Comparison of ENCODE assay signal across 8 cellular contexts in the genomic region with DNA sequence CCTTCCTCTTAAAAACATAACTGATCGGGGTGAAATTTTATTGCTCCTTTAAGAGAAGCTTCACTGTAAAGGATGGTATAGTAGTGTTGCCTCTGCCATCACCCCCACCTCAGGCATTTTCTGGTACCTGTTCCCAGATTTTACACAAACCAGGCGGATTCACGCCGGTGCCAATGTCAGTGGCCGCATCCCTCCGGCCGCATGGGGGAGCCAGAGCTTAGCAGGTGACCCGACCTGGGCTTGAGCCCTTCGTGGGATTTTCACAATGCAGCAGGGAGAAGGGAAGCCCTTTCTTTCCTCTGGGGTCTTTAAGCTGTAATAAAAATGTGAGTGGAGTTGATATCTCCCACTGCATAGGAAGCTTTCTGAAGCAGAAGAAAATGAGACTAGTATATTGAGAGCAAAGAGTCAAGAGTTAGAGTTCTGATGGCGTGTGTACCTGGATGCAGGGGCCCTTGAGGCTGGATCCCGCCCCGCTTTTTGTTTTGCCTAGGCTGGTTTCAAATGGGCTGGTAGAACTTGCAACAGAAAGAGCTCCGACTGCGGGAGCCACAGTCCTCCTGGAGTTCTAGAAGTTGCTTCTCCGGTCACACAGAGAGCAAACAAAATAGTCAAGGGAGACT. TPM values are rescaled to one million over a fixed set of nuclear protein-coding genes. Genes with fewer than 3 reads are reported as not detected.
A peak's percentile ranks its signal among the peaks of the same experiment; 100 is the strongest.
DNase-seq lines count a peak whose midpoint lies in the region; ATAC-seq and TF ChIP-seq lines count a peak whose summit lies in the region.

No MANE protein-coding gene starts in this region.

- no peaks in the 10 kb centered on the region for H3K9me3 Mint-ChIP-seq in progenitor cell of endocrine pancreas (ENCODE audit: low read depth)

- H3K4me3 ChIP-seq in AG10803 (ENCODE audit: low read length) (no peak overlapping the region), IMR-90 (ENCODE audit: insufficient read depth, low read depth, low read length) (no peak overlapping the region), cardiac muscle cell (no peak overlapping the region)

- peak overlapping the region; percentile 51 for H2AK9ac ChIP-seq in IMR-90 (replicated peaks; ENCODE audit: low read depth, low read length, poor library complexity)

- H3K4me3 Mint-ChIP-seq in progenitor cell of endocrine pancreas (ENCODE audit: low read depth) = peak overlapping the region; percentile 29

- no peak overlapping the region for H3K27ac Mint-ChIP-seq in progenitor cell of endocrine pancreas

- H2AFZ ChIP-seq in IMR-90 (replicated peaks; ENCODE audit: low read length, poor library complexity) = peak overlapping the region; percentile 15

- H3K23ac ChIP-seq in IMR-90 (ENCODE audit: low read depth, low read length) = no peak overlapping the region

- peak overlapping the region; percentile 60; the same call in 1 of the 2 replicates for H4K91ac ChIP-seq in IMR-90 (ENCODE audit: insufficient read depth, low read depth, low read length)

- in situ Hi-C loops in GM13977 (cut with MboI; ENCODE audit: low pct_unique_long_range_greater_than_20kb, low sequenced_read_pairs, unreplicated experiment) = no loop called here
- in situ Hi-C loops in IMR-90 (cut with MboI; ENCODE audit: low sequenced_read_pairs) = loop anchor here (25.0 kb wide), 1 partner anchor 399 kb away; no protein-coding TSS in a partner anchor

- H3K4me1 ChIP-seq in IMR-90 (ENCODE audit: control insufficient read depth, insufficient read depth, low read length) (peaks cover 8% of the 10 kb centered on the region), cardiac muscle cell (ENCODE audit: low read depth) (no peaks in the 10 kb centered on the region)

- no peak overlapping the region for H4K8ac ChIP-seq in IMR-90 (ENCODE audit: low read depth in 2 of 2, low read length in 2 of 2)

- H3K14ac ChIP-seq in IMR-90 (replicated peaks; ENCODE audit: low read depth, low read length) = no peak overlapping the region

- no peak overlapping the region for H4K5ac ChIP-seq in IMR-90 (ENCODE audit: low read depth, low read length)

- peak overlapping the region; percentile 17; the same call in 1 of the 2 replicates for H2BK20ac ChIP-seq in IMR-90 (ENCODE audit: low read depth, low read length)

- TF ChIP-seq CTCF in AG10803 (conservative IDR thresholded peaks at IDR 0.05; ENCODE audit: low read length) (peak; percentile 90), GM13977 (IDR thresholded peaks at IDR 0.05; ENCODE audit: extremely low read depth, insufficient read depth, missing control alignments) (peak; percentile 83), IMR-90 (conservative IDR thresholded peaks at IDR 0.05; ENCODE audit: low read depth, low read length) (peak; percentile 86), VCaP (conservative IDR thresholded peaks at IDR 0.05) (peak; percentile 96), cardiac muscle cell (IDR thresholded peaks at IDR 0.05; ENCODE audit: low read depth, low read length) (peak; percentile 94), progenitor cell of endocrine pancreas (IDR thresholded peaks at IDR 0.05; ENCODE audit: unreplicated experiment) (peak; percentile 96)

- H3K9me3 ChIP-seq in IMR-90 (ENCODE audit: control insufficient read depth, insufficient read depth, low read length) = no peaks in the 10 kb centered on the region
- H3K9me3 ChIP-seq in cardiac muscle cell (ENCODE audit: low read depth) = no peaks in the 10 kb centered on the region

- no peak overlapping the region for H2BK120ac ChIP-seq in IMR-90 (ENCODE audit: low read depth, low read length)

- no peak overlapping the region for H2AK5ac ChIP-seq in IMR-90 (ENCODE audit: low read depth, low read length)

- WGBS in IMR-90 (ENCODE audit: extremely low coverage in 2 of 2, insufficient read length in 1 of 2), 2 experiments = 90% methylated on average over 2 of the region's 15 CpGs; no CpG with 5 or more reads in 1 of the 2 experiments

- intact Hi-C loops in IMR-90 (cut with micrococcal nuclease) = loop anchor here (1.0 to 5.0 kb wide), 2 partner anchors 64 to 125 kb away; no protein-coding TSS in a partner anchor

- no peak overlapping the region; the same call in 1 of the 2 replicates for H3K56ac ChIP-seq in IMR-90 (ENCODE audit: extremely low read depth, insufficient read depth, low read length)

- H3K36me3 Mint-ChIP-seq in progenitor cell of endocrine pancreas (ENCODE audit: insufficient read depth) = no peaks in the 10 kb centered on the region

- POLR2A ChIA-PET in IMR-90 (lab: Charles Lee; ENCODE audit: unreplicated experiment) = no interaction called here

- no peak overlapping the region for H3K9ac ChIP-seq in IMR-90 (ENCODE audit: low read depth, low read length)

- peak; percentile 22; the same call in 1 of the 2 replicates for TF ChIP-seq POLR2A in IMR-90 (IDR thresholded peaks at IDR 0.05; ENCODE audit: low read depth, low read length)

- CTCF ChIA-PET in IMR-90 (lab: Yijun Ruan, JAX) = interaction anchor here (0.7 to 1.6 kb wide), 9 partner anchors 14 to 125 kb away, joined by 3 to 9 read pairs (median 4); no protein-coding TSS in a partner anchor

- peak; percentile 73 for ATAC-seq in IMR-90 (ENCODE audit: low read depth)
- ATAC-seq in GM21423 (IDR thresholded peaks at IDR 0.05; ENCODE audit: unreplicated experiment) = no peak

- no peak overlapping the region for H2BK5ac ChIP-seq in IMR-90 (ENCODE audit: low read depth, low read length, poor library complexity, severe bottlenecking)

- peak overlapping the region; percentile 30; the same call in 1 of the 2 replicates for H3K4ac ChIP-seq in IMR-90 (ENCODE audit: low read depth, low read length)

- BruUV-seq in IMR-90 (replicated peaks; lab: Mats Ljungman, UMichigan) = no TSS peak

- no peak overlapping the region for H2BK15ac ChIP-seq in IMR-90 (ENCODE audit: low read depth, low read length)

- no peak overlapping the region for H3K4me2 ChIP-seq in IMR-90 (ENCODE audit: low read depth, low read length)

- peaks cover 12 to 51% of the 10 kb centered on the region in 2 experiments; a peak in 3 of 4 replicates for H3K79me1 ChIP-seq in IMR-90 (ENCODE audit: low read depth in 1 of 2, low read length in 2 of 2)

- peaks cover 13% of the 10 kb centered on the region; the same call in 1 of the 2 replicates for H3K9me1 ChIP-seq in IMR-90 (ENCODE audit: insufficient read depth, low read length)

- H3K27ac ChIP-seq in IMR-90 (ENCODE audit: insufficient read depth, low read length) = no peak overlapping the region
- peak overlapping the region; percentile 44; the same call in 1 of the 2 replicates for H3K27ac ChIP-seq in VCaP
- no peak overlapping the region for H3K27ac ChIP-seq in cardiac muscle cell

- dilution Hi-C loops in IMR-90 (cut with HindIII; ENCODE audit: low sequenced_read_pairs, unreplicated experiment) = no loop called here

- peaks cover 7% of the 10 kb centered on the region for H3K36me3 ChIP-seq in IMR-90 (ENCODE audit: control insufficient read depth, insufficient read depth, low read length)
- H3K36me3 ChIP-seq in cardiac muscle cell = no peaks in the 10 kb centered on the region

- DNase-seq in AG10803 (ENCODE audit: low read depth) (peak; percentile 35), GM13977 (ENCODE audit: low spot score) (peak; percentile 22), IMR-90 (peak; percentile 55), cardiac muscle cell (ENCODE audit: low read depth in 1 of 2, low spot score in 1 of 2) (peak; percentile 70 to 85), progenitor cell of endocrine pancreas (ENCODE audit: low spot score, unreplicated experiment) (peak; percentile 66)
- no peak for DNase-seq in stimulated activated naive CD4-positive, alpha-beta T cell (lab: John Stamatoyannopoulos, UW)

- H3K27me3 Mint-ChIP-seq in progenitor cell of endocrine pancreas = peaks cover 9% of the 10 kb centered on the region

- H4K20me1 ChIP-seq in IMR-90 (ENCODE audit: insufficient read depth, low read length) = no peaks in the 10 kb centered on the region

- TF ChIP-seq RAD21 in IMR-90 (IDR thresholded peaks at IDR 0.05; ENCODE audit: low read length) = peak; percentile 94

- peaks cover 12% of the 10 kb centered on the region for H3K4me1 Mint-ChIP-seq in progenitor cell of endocrine pancreas (ENCODE audit: low read depth)

- H3K27me3 ChIP-seq in IMR-90 (ENCODE audit: control insufficient read depth, insufficient read depth, low read length) (no peaks in the 10 kb centered on the region), cardiac muscle cell (no peaks in the 10 kb centered on the region)

- H3K18ac ChIP-seq in IMR-90 (ENCODE audit: low read depth, low read length) = no peak overlapping the region

TF ChIP-seq in IMR-90, 13 proteins besides CTCF, POLR2A, EP300 and RAD21:
- TF ChIP-seq MAZ (IDR thresholded peaks at IDR 0.05; ENCODE audit: borderline replicate concordance, low read depth, low read length) = no peak
- TF ChIP-seq SMC3 (IDR thresholded peaks at IDR 0.05; ENCODE audit: low read depth, low read length) = peak; percentile 76
TF ChIP-seq in IMR-90: peak in this region for 1.

RNA-seq across cellular contexts. Expression of a gene that starts 59.4 kb away (rescaled TPM):
- total RNA-seq in IMR-90 (2012; rRNA removed) (106 and 172 TPM in 2 replicates), cardiac muscle cell (137 and 146 TPM in 2 replicates), progenitor cell of endocrine pancreas (107 and 116 TPM in 2 replicates)
- polyA plus RNA-seq in IMR-90 (2012; rRNA removed) (62.3 and 74.0 TPM in 2 replicates), cardiac muscle cell (65.8 and 95.2 TPM in 2 replicates)
- 10.9 and 13.0 TPM in 2 replicates for polyA plus RNA-seq in IMR-90 (2012; cell fraction: cytosol; rRNA removed)
- polyA plus RNA-seq in IMR-90 (2012; cell fraction: nucleus; rRNA removed; ENCODE audit: low replicate concordance) = 21.0 and 96.7 TPM in 2 replicates

Comparison
In these comparisons a context has a peak if more than half of its experiments do, and no peak if none do; other contexts are left out.
1. DNase-seq: peak in AG10803 (single experiment), GM13977 (single experiment), IMR-90 (single experiment), cardiac muscle cell (2 of 2) and progenitor cell of endocrine pancreas (single experiment); none in stimulated activated naive CD4-positive, alpha-beta T cell (0 of 6).
2. Peak in every context shown above with its lines, with median percentiles within 50 percentile points of each other: CTCF ChIP-seq.